16 cellular contexts compared by ENCODE assay signal in the genomic region with DNA sequence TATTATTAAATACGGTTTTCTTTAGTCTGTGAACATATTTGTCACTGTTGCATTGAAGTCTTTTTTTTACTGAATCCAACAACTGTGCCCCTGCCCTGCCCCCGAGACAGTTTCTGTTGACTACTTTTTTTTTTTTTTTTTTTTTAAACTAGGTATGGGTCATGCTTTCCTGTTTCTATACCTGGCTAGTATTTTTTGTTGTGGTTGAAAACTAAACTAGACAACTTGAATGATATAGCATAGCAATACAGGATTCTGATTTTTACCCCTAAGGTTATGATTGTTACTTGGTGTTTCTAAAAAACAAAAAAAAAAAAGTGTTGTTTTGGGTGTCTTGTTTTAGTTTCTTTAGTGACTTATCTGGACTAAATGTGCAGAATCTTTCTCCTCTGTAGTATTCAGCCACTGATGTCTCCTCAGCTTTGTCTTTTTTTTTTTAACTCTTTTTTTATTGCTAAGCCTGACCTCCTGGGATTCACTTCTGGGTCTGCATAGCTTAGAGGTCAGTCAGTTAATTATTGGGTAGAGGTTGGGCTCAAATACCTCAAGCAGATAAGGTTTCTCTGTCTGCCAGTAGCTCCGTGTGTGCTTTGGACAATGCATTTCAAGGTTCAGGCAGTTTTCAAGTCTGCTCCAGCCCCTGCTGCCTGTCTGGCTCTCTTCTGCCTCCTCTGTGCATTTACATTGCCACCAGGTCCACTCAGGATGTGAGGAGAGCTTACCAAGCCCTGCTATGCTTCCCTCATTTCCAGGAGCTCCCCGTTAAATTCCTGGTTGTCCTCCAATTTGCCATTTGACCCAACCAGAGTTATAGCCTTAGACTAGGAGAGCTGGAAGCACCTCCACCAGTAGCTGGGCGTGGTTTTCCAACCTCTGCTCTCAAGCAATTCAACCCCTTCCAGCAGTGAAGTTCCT.
DNase-seq lines count a peak whose midpoint lies in the region; ATAC-seq and TF ChIP-seq lines count a peak whose summit lies in the region.
"Had no signal": no experiment of that assay in that cellular context is flagged by ENCODE, and none has a peak within 500 bp of the region (broad histone marks: within the 10 kb centered on the region; RNA-seq: fewer than 3 reads in every experiment).

No MANE protein-coding gene starts in this region.

- H3K9me2 ChIP-seq in MM.1S (replicated peaks; ENCODE audit: insufficient read depth, low read length) = no peaks in the 10 kb centered on the region

- H3K14ac ChIP-seq in H9 (ENCODE audit: insufficient read depth, low read length) = no peak overlapping the region

- no peaks in the 10 kb centered on the region for H4K20me1 ChIP-seq in MM.1S (ENCODE audit: insufficient read depth, low read length)
- no peaks in the 10 kb centered on the region for H4K20me1 ChIP-seq in H9 (ENCODE audit: control insufficient read depth, insufficient read depth, insufficient read length)

- intact Hi-C loops in Caco-2 (cut with micrococcal nuclease; ENCODE audit: unreplicated experiment) = no loop called here

- no peaks in the 10 kb centered on the region for H3K79me1 ChIP-seq in mesendoderm (ENCODE audit: low read length)
- no peaks in the 10 kb centered on the region for H3K79me1 ChIP-seq in H9 (ENCODE audit: insufficient read depth, low read depth, low read length, poor library complexity, severe bottlenecking)

- no peak overlapping the region for H3T11ph ChIP-seq in H9 (ENCODE audit: low read length)

- no peak overlapping the region for H3K56ac ChIP-seq in mesendoderm (ENCODE audit: low read length)
- H3K56ac ChIP-seq in H9 (ENCODE audit: insufficient read length, low read depth, low read length) = no peak overlapping the region

- no peak overlapping the region for H4K91ac ChIP-seq in H9 (ENCODE audit: insufficient read length, low read depth, low read length)

- H3K4me1 Mint-ChIP-seq in Caco-2 (ENCODE audit: low read depth, unreplicated experiment) = no peaks in the 10 kb centered on the region
- H3K4me1 Mint-ChIP-seq in H9 = peaks cover 10 to 11% of the 10 kb centered on the region in 2 experiments; a peak in 3 of 4 replicates
- no peaks in the 10 kb centered on the region for H3K4me1 Mint-ChIP-seq in T-helper 17 cell
- H3K4me1 Mint-ChIP-seq: CD4-positive, alpha-beta memory T cell had no signal

- H3K4ac ChIP-seq in mesendoderm (ENCODE audit: low read depth, low read length) = no peak overlapping the region
- H3K4ac ChIP-seq in H9 (ENCODE audit: low read depth, low read length) = no peak overlapping the region

- POLR2A ChIA-PET in Caco-2 (lab: Charles Lee) = no interaction called here

- H3K18ac ChIP-seq in mesendoderm (ENCODE audit: low read length) = no peak overlapping the region
- no peak overlapping the region for H3K18ac ChIP-seq in H9 (ENCODE audit: insufficient read length, low read depth, low read length)

- no peak overlapping the region for H3K27ac Mint-ChIP-seq in Caco-2 (ENCODE audit: unreplicated experiment)
- H3K27ac Mint-ChIP-seq in H9 = 0 out of 7 replicates have a peak overlapping the region, but pooled peaks of 1 of the 3 experiments have one; percentile 39
- H3K27ac Mint-ChIP-seq in T-helper 17 cell = no peak overlapping the region

- peak overlapping the region; percentile 39; the same call in 1 of the 2 replicates for H2AFZ ChIP-seq in MM.1S (ENCODE audit: low read length)
- H2AFZ ChIP-seq in H9 (ENCODE audit: low read length) = no peak overlapping the region

- H3K4me1 ChIP-seq in Caco-2 (no peaks in the 10 kb centered on the region), MM.1S (ENCODE audit: low read length) (peaks cover 27% of the 10 kb centered on the region), mesendoderm (ENCODE audit: control insufficient read depth, low read depth, low read length) (no peaks in the 10 kb centered on the region), tibial nerve (no peaks in the 10 kb centered on the region), H9 (ENCODE audit: insufficient read depth, low read length) (no peaks in the 10 kb centered on the region)

- H3K4me3 Mint-ChIP-seq in Caco-2 (ENCODE audit: unreplicated experiment) (peak overlapping the region; percentile 33), H9 (no peak overlapping the region), T-helper 17 cell (no peak overlapping the region)
- H3K4me3 Mint-ChIP-seq: CD4-positive, alpha-beta memory T cell had no signal

- DNase-seq in Caco-2 = no peak
- peak; percentile 80 for DNase-seq in MM.1S
- peak; percentile 26 for DNase-seq in astrocyte of the spinal cord (ENCODE audit: low read depth, low spot score)
- DNase-seq in mesendoderm = peak; percentile 54
- DNase-seq in tibial nerve (ENCODE audit: low spot score in 2 of 2) = no peak
- DNase-seq in H9 = no peak
- DNase-seq in T-helper 17 cell = no peak
- DNase-seq: ACHN; CD4-positive, alpha-beta memory T cell; GOT3; NCI-H1436; NCI-H2029; NCI-H2171; NCI-H446 had no signal

- H3K27me3 Mint-ChIP-seq in Caco-2 (ENCODE audit: insufficient read depth, unreplicated experiment) = peaks cover 4% of the 10 kb centered on the region
- peaks cover 4% of the 10 kb centered on the region for H3K27me3 Mint-ChIP-seq in H9 (ENCODE audit: low read depth)
- H3K27me3 Mint-ChIP-seq in T-helper 17 cell = peaks cover 17% of the 10 kb centered on the region

- H3K79me2 ChIP-seq in MM.1S (ENCODE audit: low read length) (peaks cover 53% of the 10 kb centered on the region), mesendoderm (ENCODE audit: control insufficient read depth, insufficient read depth, low read length) (no peaks in the 10 kb centered on the region), H9 (ENCODE audit: insufficient read depth, low read length) (no peaks in the 10 kb centered on the region)

- H2BK120ac ChIP-seq in mesendoderm (ENCODE audit: low read depth, low read length) (no peak overlapping the region), H9 (ENCODE audit: low read depth, low read length, poor library complexity, severe bottlenecking) (no peak overlapping the region)

- H3K4me2 ChIP-seq in MM.1S (ENCODE audit: low read depth, low read length) (peak overlapping the region; percentile 94), mesendoderm (ENCODE audit: low read length) (no peak overlapping the region), H9 (ENCODE audit: insufficient read depth, insufficient read length, low read length) (no peak overlapping the region)

- H4K5ac ChIP-seq in mesendoderm (ENCODE audit: low read length) = no peak overlapping the region
- no peak overlapping the region for H4K5ac ChIP-seq in H9 (ENCODE audit: insufficient read length, low read depth, low read length)

- H3K23ac ChIP-seq in mesendoderm (ENCODE audit: low read length) (no peak overlapping the region), H9 (ENCODE audit: insufficient read length, low read depth, low read length) (no peak overlapping the region)

- peak overlapping the region; percentile 71 for H3K9ac ChIP-seq in MM.1S (ENCODE audit: low read length)
- H3K9ac ChIP-seq in mesendoderm (ENCODE audit: low read length) = no peak overlapping the region
- H3K9ac ChIP-seq in H9 (ENCODE audit: extremely low read depth, insufficient read length, low read length) = no peak overlapping the region

- in situ Hi-C loops in astrocyte of the spinal cord (cut with HindIII; ENCODE audit: low sequenced_read_pairs) = no loop called here

- TF ChIP-seq CTCF in Caco-2 (IDR thresholded peaks at IDR 0.05; ENCODE audit: insufficient read depth in 1 of 2, low read depth in 1 of 2, low read length in 1 of 2, severe bottlenecking in 1 of 2, unreplicated experiment in 1 of 2) = no peak
- peak; percentile 44 for TF ChIP-seq CTCF in MM.1S (IDR thresholded peaks at IDR 0.05; ENCODE audit: low read length)
- no peak for TF ChIP-seq CTCF in astrocyte of the spinal cord (IDR thresholded peaks at IDR 0.05; ENCODE audit: low read depth, low read length)
- no peak for TF ChIP-seq CTCF in tibial nerve (IDR thresholded peaks at IDR 0.05)
- no peak for TF ChIP-seq CTCF in H9 (conservative IDR thresholded peaks at IDR 0.05)

- H3K9me3 ChIP-seq in Caco-2 (peaks cover 6% of the 10 kb centered on the region; the same call in 1 of the 2 replicates), MM.1S (replicated peaks; ENCODE audit: insufficient read depth, low read length) (no peaks in the 10 kb centered on the region), tibial nerve (peaks cover 0 to under 1% (median 0%) of the 10 kb centered on the region in 4 donors), H9 (ENCODE audit: control insufficient read depth, low read depth, low read length) (peaks cover 9% of the 10 kb centered on the region), T-helper 17 cell (ENCODE audit: control insufficient read depth, low read length, poor library complexity, severe bottlenecking) (peaks cover 4% of the 10 kb centered on the region)

- ATAC-seq in T-helper 17 cell (no peak), GM21447 (IDR thresholded peaks at IDR 0.05; ENCODE audit: unreplicated experiment) (no peak)
- ATAC-seq: K562 had no signal

- H3K9me3 Mint-ChIP-seq in Caco-2 (ENCODE audit: unreplicated experiment) (peaks cover 7% of the 10 kb centered on the region), H9 (peaks cover 37 to 46% of the 10 kb centered on the region in 2 experiments)

- H3K36me3 Mint-ChIP-seq in Caco-2 (ENCODE audit: insufficient read depth, unreplicated experiment) = no peaks in the 10 kb centered on the region
- H3K36me3 Mint-ChIP-seq in H9 (ENCODE audit: insufficient read depth in 1 of 3, low read depth in 3 of 3) = peaks cover 21 to 47% (median 39%) of the 10 kb centered on the region in 3 experiments
- H3K36me3 Mint-ChIP-seq in T-helper 17 cell (ENCODE audit: low read depth) = no peaks in the 10 kb centered on the region
- H3K36me3 Mint-ChIP-seq: CD4-positive, alpha-beta memory T cell had no signal

- CTCF ChIA-PET in Caco-2 (lab: Charles Lee) = interaction anchor here (0.6 kb wide), 2 partner anchors 19 to 355 kb away, joined by 3 to 4 read pairs; no protein-coding TSS in a partner anchor

- H3K27ac ChIP-seq in MM.1S (ENCODE audit: low read length) = peak overlapping the region; percentile 93
- H3K27ac ChIP-seq in mesendoderm (ENCODE audit: low read depth, low read length) = no peak overlapping the region
- H3K27ac ChIP-seq in tibial nerve = no peak overlapping the region
- no peak overlapping the region for H3K27ac ChIP-seq in H9 (ENCODE audit: insufficient read length, low read depth, low read length)

- no peaks in the 10 kb centered on the region for H3K23me2 ChIP-seq in H9 (ENCODE audit: insufficient read length, low read depth, low read length, poor library complexity, severe bottlenecking)

- no peak overlapping the region for H4K8ac ChIP-seq in mesendoderm (ENCODE audit: low read depth, low read length)
- H4K8ac ChIP-seq in H9 (replicated peaks; ENCODE audit: insufficient read length, low read depth, low read length) = no peak overlapping the region

- H2BK12ac ChIP-seq in H9 (ENCODE audit: insufficient read length, low read depth, low read length) = no peak overlapping the region

- no peak overlapping the region for H2BK20ac ChIP-seq in H9 (ENCODE audit: low read depth, low read length, poor library complexity, severe bottlenecking)

- TF ChIP-seq POLR2A in tibial nerve (IDR thresholded peaks at IDR 0.05) = no peak

- H3K27me3 ChIP-seq in Caco-2 (replicated peaks; ENCODE audit: control insufficient read depth, insufficient read depth, low read length) (no peaks in the 10 kb centered on the region), MM.1S (replicated peaks; ENCODE audit: insufficient read depth, low read length) (no peaks in the 10 kb centered on the region), mesendoderm (ENCODE audit: insufficient read depth, low read length, poor library complexity) (no peaks in the 10 kb centered on the region), tibial nerve (no peaks in the 10 kb centered on the region), H9 (ENCODE audit: insufficient read depth, low read length) (no peaks in the 10 kb centered on the region; the same call in 1 of the 2 replicates)

- H2BK5ac ChIP-seq in mesendoderm (ENCODE audit: low read length) (no peak overlapping the region), H9 (ENCODE audit: insufficient read length, low read length) (no peak overlapping the region)

- H2AK5ac ChIP-seq in mesendoderm (ENCODE audit: low read length) (no peak overlapping the region), H9 (ENCODE audit: insufficient read length, low read length) (no peak overlapping the region)

- H3K36me3 ChIP-seq in Caco-2 (ENCODE audit: control insufficient read depth, insufficient read depth, low read length) (no peaks in the 10 kb centered on the region), MM.1S (replicated peaks; ENCODE audit: insufficient read depth, low read length) (peaks cover 14% of the 10 kb centered on the region), mesendoderm (ENCODE audit: control insufficient read depth, insufficient read depth, low read length) (no peaks in the 10 kb centered on the region), tibial nerve (no peaks in the 10 kb centered on the region)

- no peak for TF ChIP-seq EP300 in tibial nerve (IDR thresholded peaks at IDR 0.05)

- H3K4me3 ChIP-seq in Caco-2 (ENCODE audit: low read depth, low read length) (no peak overlapping the region), MM.1S (ENCODE audit: low read length) (peak overlapping the region; percentile 55), astrocyte of the spinal cord (ENCODE audit: low read depth, low read length) (no peak overlapping the region), mesendoderm (ENCODE audit: low read length) (no peak overlapping the region), tibial nerve (no peak overlapping the region)
- H3K4me3 ChIP-seq: K562 had no signal

- H2BK15ac ChIP-seq in mesendoderm (replicated peaks; ENCODE audit: low read depth) (no peak overlapping the region), H9 (ENCODE audit: low read depth, low read length) (no peak overlapping the region)

- BruUV-seq in Caco-2 (replicated peaks; lab: Mats Ljungman, UMichigan) = no TSS peak

- peaks cover 19% of the 10 kb centered on the region for H3F3A ChIP-seq in MM.1S (ENCODE audit: insufficient read depth, low read length)

- WGBS in mesendoderm (ENCODE audit: extremely low coverage, insufficient coverage, low lambda C conversion rate) = no CpG with 5 or more reads among the region's 5 CpGs
- 66 to 77% methylated on average over 5 of the region's 5 CpGs for WGBS in tibial nerve, 2 donors
- no CpG with 5 or more reads among the region's 5 CpGs for WGBS in H9 (ENCODE audit: extremely low coverage, insufficient read length, low lambda C conversion rate)

Comparison
In these comparisons a context has a peak if more than half of its experiments do, and no peak if none do; other contexts are left out.
1. DNase-seq: peak in MM.1S (single experiment), astrocyte of the spinal cord (single experiment) and mesendoderm (single experiment); none in Caco-2 (0 of 2), tibial nerve (0 of 2), H9 (single experiment) and T-helper 17 cell (0 of 3).